9 cellular contexts compared by ENCODE assay signal in the genomic region with DNA sequence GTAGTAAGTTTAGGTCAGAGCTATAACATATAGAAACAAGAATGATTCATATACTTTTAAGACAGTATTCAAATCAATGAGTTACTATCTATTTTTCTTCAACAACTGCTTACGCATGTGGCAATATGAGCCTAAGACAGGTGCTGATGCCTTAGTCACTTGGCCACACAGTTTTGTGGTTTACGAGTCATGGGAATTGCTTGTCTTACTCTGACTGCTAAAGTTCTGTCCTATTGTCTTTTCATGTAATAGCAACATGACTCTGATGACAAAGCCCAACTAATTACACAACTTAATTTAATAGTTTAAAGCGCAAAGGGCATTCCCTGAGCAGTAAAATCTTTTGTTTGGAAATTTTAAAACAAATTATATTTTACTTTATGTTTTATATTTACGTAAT.
DNase-seq lines count a peak whose midpoint lies in the region; ATAC-seq and TF ChIP-seq lines count a peak whose summit lies in the region.
"Had no signal": no experiment of that assay in that cellular context is flagged by ENCODE, and none has a peak within 500 bp of the region (broad histone marks: within the 10 kb centered on the region; RNA-seq: fewer than 3 reads in every experiment).

No MANE protein-coding gene starts in this region.

- H3K36me3 ChIP-seq in ES-I3 (ENCODE audit: insufficient read depth, low read length) (no peaks in the 10 kb centered on the region; the same call in 1 of the 2 replicates), RWPE2 (ENCODE audit: low read depth) (no peaks in the 10 kb centered on the region), transverse colon (no peaks in the 10 kb centered on the region)

- no peak for TF ChIP-seq POLR2A in transverse colon (IDR thresholded peaks at IDR 0.05)

- H3K4me1 ChIP-seq in ES-I3 (ENCODE audit: insufficient read depth, low read length) (peaks cover 23% of the 10 kb centered on the region), RWPE2 (ENCODE audit: insufficient read depth, poor library complexity, severe bottlenecking) (peaks cover 21% of the 10 kb centered on the region), transverse colon (no peaks in the 10 kb centered on the region)

- 66 to 72% methylated on average over 4 of the region's 4 CpGs for WGBS in transverse colon (ENCODE audit: low coverage in 1 of 2), 2 donors

- H3K27me3 ChIP-seq in RWPE2 (ENCODE audit: insufficient read depth, poor library complexity, severe bottlenecking) (no peaks in the 10 kb centered on the region), transverse colon (no peaks in the 10 kb centered on the region)

- ATAC-seq in RWPE2 (ENCODE audit: low read depth) = peak; percentile 89

- TF ChIP-seq CTCF in HFF-Myc (IDR thresholded peaks at IDR 0.05; ENCODE audit: low read depth, low read length, missing control alignments) (no peak), RWPE2 (IDR thresholded peaks at IDR 0.05; ENCODE audit: poor library complexity, severe bottlenecking) (no peak), transverse colon (IDR thresholded peaks at IDR 0.05) (no peak)

- peak overlapping the region; percentile 27 for H3K27ac ChIP-seq in RWPE2 (ENCODE audit: poor library complexity, severe bottlenecking)
- H3K27ac ChIP-seq in transverse colon = no peak overlapping the region

- TF ChIP-seq EP300 in transverse colon (IDR thresholded peaks at IDR 0.05; ENCODE audit: low read depth) = no peak

- no peak overlapping the region for H3K4me3 ChIP-seq in HFF-Myc (replicated peaks; ENCODE audit: low read depth, low read length)
- no peak overlapping the region for H3K4me3 ChIP-seq in RWPE2 (ENCODE audit: severe bottlenecking)
- H3K4me3 ChIP-seq in transverse colon = no peak overlapping the region

- in situ Hi-C loops in transverse colon (cut with MboI; ENCODE audit: low pct_ligation_motif_present in 1 of 4, low pct_unique_long_range_greater_than_20kb in 1 of 4, low sequenced_read_pairs in 3 of 4) = no loop called here

- DNase-seq in HFF-Myc (ENCODE audit: extremely low read depth, low read depth) (peak; percentile 62), RWPE2 (ENCODE audit: low spot score) (no peak), iris pigment epithelial cell (ENCODE audit: low read depth) (peak; percentile 87), amniotic stem cell (lab: John Stamatoyannopoulos, UW) (no peak), NCI-H2081 treated with DMSO at 0.1 percent for 48 hours (lab: John Stamatoyannopoulos, UW) (no peak), hippocampal formation (lab: John Stamatoyannopoulos, UW) (no peak), transverse colon (no peak)
- DNase-seq: substantia nigra had no signal

- H3K9ac ChIP-seq in ES-I3 (ENCODE audit: low read depth, low read length) = peak overlapping the region; percentile 31; the same call in 1 of the 2 replicates

- H3K9me3 ChIP-seq in ES-I3 (ENCODE audit: control insufficient read depth, insufficient read depth, low read length) = no peaks in the 10 kb centered on the region
- no peaks in the 10 kb centered on the region for H3K9me3 ChIP-seq in RWPE2 (ENCODE audit: severe bottlenecking)
- H3K9me3 ChIP-seq in transverse colon = no peaks in the 10 kb centered on the region

- intact Hi-C loops in transverse colon (cut with DNase I; ENCODE audit: low total_unique reads) = no loop called here

Comparison
In these comparisons a context has a peak if more than half of its experiments do, and no peak if none do; other contexts are left out.
1. DNase-seq: peak in HFF-Myc (single experiment) and iris pigment epithelial cell (single experiment); none in RWPE2 (single experiment), amniotic stem cell (single experiment), NCI-H2081 treated with DMSO at 0.1 percent for 48 hours (single experiment), hippocampal formation (0 of 2) and transverse colon (single experiment).